18 cellular contexts compared by ENCODE assay signal in the genomic region with DNA sequence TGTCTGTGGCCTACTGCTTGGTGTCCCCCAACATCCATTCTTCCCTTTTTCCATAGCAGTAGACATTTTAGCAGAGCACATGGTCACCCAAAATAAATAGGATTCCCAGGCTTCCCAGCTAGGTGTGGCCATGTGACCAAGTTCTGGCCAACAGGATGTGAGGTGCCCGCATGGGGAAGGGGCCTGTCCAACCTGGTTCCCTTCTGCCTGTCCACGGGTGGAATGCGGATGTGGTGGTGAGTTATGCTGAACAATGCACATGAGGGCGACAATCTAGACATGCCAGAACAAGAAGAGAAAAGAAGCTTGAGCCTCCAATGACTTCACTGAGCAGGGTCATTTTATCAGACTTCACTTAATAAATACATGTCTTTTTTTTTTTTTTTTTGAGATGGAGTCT.
DNase-seq lines count a peak whose midpoint lies in the region; ATAC-seq and TF ChIP-seq lines count a peak whose summit lies in the region.
"Had no signal": no experiment of that assay in that cellular context is flagged by ENCODE, and none has a peak within 500 bp of the region (broad histone marks: within the 10 kb centered on the region; RNA-seq: fewer than 3 reads in every experiment).

No MANE protein-coding gene starts in this region.

- H2AK5ac ChIP-seq in trophoblast cell (ENCODE audit: low read length) = no peak overlapping the region

- H2AFZ ChIP-seq in trophoblast cell (ENCODE audit: insufficient read depth, low read length, poor library complexity) = no peak overlapping the region
- H2AFZ ChIP-seq: PC-9 had no signal

- H3K4me3 ChIP-seq in trophoblast cell (ENCODE audit: low read depth, low read length) = no peak overlapping the region
- H3K4me3 ChIP-seq: PC-9 had no signal

- H3K27me3 ChIP-seq in trophoblast cell (ENCODE audit: insufficient read depth, low read length) = no peaks in the 10 kb centered on the region

- H3K23ac ChIP-seq in trophoblast cell (ENCODE audit: low read length) = no peak overlapping the region

- POLR2A ChIA-PET in RWPE1 (lab: Yijun Ruan, JAX; ENCODE audit: low non-redundant PET) = interaction anchor here (0.5 kb wide), 1 partner anchor 101 kb away, joined by 6 read pairs; no protein-coding TSS in a partner anchor

- CTCF ChIA-PET in RWPE1 (lab: Yijun Ruan, JAX) = interaction anchor here (0.6 kb wide), 1 partner anchor 129 kb away, joined by 6 read pairs; no protein-coding TSS in a partner anchor

- H4K91ac ChIP-seq in trophoblast cell (ENCODE audit: low read depth, low read length) = no peak overlapping the region

- H4K12ac ChIP-seq in trophoblast cell (ENCODE audit: low read depth, low read length) = no peak overlapping the region

- H2BK120ac ChIP-seq in trophoblast cell (ENCODE audit: insufficient read depth, low read length, poor library complexity) = no peak overlapping the region

- H3K4ac ChIP-seq in trophoblast cell (ENCODE audit: low read depth, low read length) = no peak overlapping the region

- H3K79me2 ChIP-seq in trophoblast cell (ENCODE audit: control insufficient read depth, insufficient read depth, low read length, poor library complexity) = no peaks in the 10 kb centered on the region

- H3K9ac ChIP-seq in trophoblast cell (ENCODE audit: low read length) = no peak overlapping the region

- DNase-seq in ELR (ENCODE audit: low read depth) (peak; percentile 24), RWPE1 (ENCODE audit: low spot score) (peak; percentile 92), trophoblast cell (peak; percentile 74 to 79), NCI-H510A (lab: John Stamatoyannopoulos, UW) (no peak), COR-L47 (lab: John Stamatoyannopoulos, UW) (no peak), NCI-H1417 treated with DMSO at 0.1 percent for 48 hours (lab: John Stamatoyannopoulos, UW) (no peak)
- DNase-seq: CD4-positive, alpha-beta T cell; DMS 273 treated with DMSO at 0.1 percent for 48 hours; EL; H9; NCI-H1048; NCI-H2107; NCI-H345; NCI-H69; SHP77 treated with DMSO at 0.1 percent for 48 hours had no signal

- no peaks in the 10 kb centered on the region for H3K79me1 ChIP-seq in trophoblast cell (ENCODE audit: low read length)

- H3K4me2 ChIP-seq in trophoblast cell (ENCODE audit: low read length) = no peak overlapping the region
- H3K4me2 ChIP-seq: PC-9 had no signal

- H3K18ac ChIP-seq in trophoblast cell (ENCODE audit: low read length) = no peak overlapping the region

- no peak overlapping the region for H3K14ac ChIP-seq in trophoblast cell (ENCODE audit: low read length)

- H3K4me1 ChIP-seq in trophoblast cell (ENCODE audit: control insufficient read depth in 1 of 2, insufficient read depth in 2 of 2, low read length in 2 of 2) = peaks cover 15 to 18% of the 10 kb centered on the region in 2 experiments

- H3K27ac ChIP-seq in RWPE1 = peak overlapping the region; percentile 72
- H3K27ac ChIP-seq in trophoblast cell (ENCODE audit: low read depth, low read length) = no peak overlapping the region
- H3K27ac ChIP-seq: PC-9 had no signal

- no peaks in the 10 kb centered on the region for H3K9me3 ChIP-seq in trophoblast cell (ENCODE audit: insufficient read depth, low read depth, low read length)

- no peak overlapping the region for H2BK5ac ChIP-seq in trophoblast cell (ENCODE audit: low read depth, low read length, poor library complexity)

- no peak overlapping the region for H4K8ac ChIP-seq in trophoblast cell (ENCODE audit: low read depth, low read length)

- no CpG with 5 or more reads among the region's 4 CpGs for WGBS in trophoblast cell (ENCODE audit: extremely low coverage, insufficient coverage, insufficient read length)

- H2BK12ac ChIP-seq in trophoblast cell (ENCODE audit: low read length) = no peak overlapping the region

- ATAC-seq in esophagus mucosa = peak; percentile 59
- no peak for ATAC-seq in GM19467 (IDR thresholded peaks at IDR 0.05; ENCODE audit: unreplicated experiment)

- TF ChIP-seq CTCF in RWPE1 (conservative IDR thresholded peaks at IDR 0.05; ENCODE audit: low read depth) = no peak

- no peaks in the 10 kb centered on the region for H3K36me3 ChIP-seq in trophoblast cell (ENCODE audit: control insufficient read depth in 1 of 2, insufficient read depth in 2 of 2, low read length in 2 of 2)

Comparison
In these comparisons a context has a peak if more than half of its experiments do, and no peak if none do; other contexts are left out.
1. DNase-seq: peak in ELR (single experiment), RWPE1 (single experiment) and trophoblast cell (2 of 2); none in NCI-H510A (single experiment), COR-L47 (single experiment) and NCI-H1417 treated with DMSO at 0.1 percent for 48 hours (single experiment).